In the genomic region with DNA sequence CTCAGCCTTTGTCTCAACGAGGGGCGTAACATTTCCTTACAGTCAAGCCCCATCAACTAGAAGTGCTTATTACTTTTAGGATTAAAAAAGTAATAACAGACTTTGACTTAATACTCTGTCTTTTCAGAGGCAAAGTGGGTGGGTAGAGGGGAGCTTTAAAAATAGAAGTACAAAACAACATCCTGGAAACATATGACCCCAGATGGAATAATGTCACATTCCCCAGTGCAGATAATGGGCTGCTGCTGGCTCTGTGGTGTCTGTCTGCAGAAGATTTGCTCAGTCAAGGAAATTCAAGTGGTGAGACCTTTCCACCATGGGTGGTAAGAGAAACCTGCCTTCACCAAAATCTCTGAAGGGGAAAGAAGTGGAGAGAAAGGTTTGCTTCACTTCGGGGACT, we compare ENCODE assay signal across 11 cellular contexts. TPM values are rescaled to one million over a fixed set of nuclear protein-coding genes. Genes with fewer than 3 reads are reported as not detected.
DNase-seq lines count a peak whose midpoint lies in the region; ATAC-seq and TF ChIP-seq lines count a peak whose summit lies in the region.
"Had no signal": no experiment of that assay in that cellular context is flagged by ENCODE, and none has a peak within 500 bp of the region (broad histone marks: within the 10 kb centered on the region; RNA-seq: fewer than 3 reads in every experiment).

No MANE protein-coding gene starts in this region.

- no peaks in the 10 kb centered on the region for H3K27me3 Mint-ChIP-seq in mesothelial cell of epicardium (ENCODE audit: low read depth)
- H3K27me3 Mint-ChIP-seq: activated CD8-positive, alpha-beta T cell treated with anti-CD3 and anti-CD28 coated beads for 36 hours; activated naive CD8-positive, alpha-beta T cell treated with anti-CD3 and anti-CD28 coated beads, Interleukin-2, amount 10 ng/mL, durations not matched to agents 7 days and 5 days had no signal

- peaks cover 61% of the 10 kb centered on the region for H3K4me1 ChIP-seq in suprapubic skin

- H3K36me3 Mint-ChIP-seq in mesothelial cell of epicardium, result peaks cover 11% of the 10 kb centered on the region

- no peaks in the 10 kb centered on the region for H3K27me3 ChIP-seq in suprapubic skin

- WGBS in suprapubic skin, result 65% methylated on average over 3 of the region's 3 CpGs

- H3K4me3 ChIP-seq in suprapubic skin, result no peak overlapping the region

- no peak for TF ChIP-seq EP300 in suprapubic skin (IDR thresholded peaks at IDR 0.05)

- peak overlapping the region; percentile 84 for H3K27ac Mint-ChIP-seq in mesothelial cell of epicardium
- H3K27ac Mint-ChIP-seq: activated CD8-positive, alpha-beta T cell treated with anti-CD3 and anti-CD28 coated beads for 36 hours; activated naive CD8-positive, alpha-beta T cell treated with anti-CD3 and anti-CD28 coated beads, Interleukin-2, amount 10 ng/mL, durations not matched to agents 7 days and 5 days had no signal

- ATAC-seq in activated CD4-positive, CD25-positive, alpha-beta regulatory T cell treated with anti-CD3 and anti-CD28 coated beads, Interleukin-2, amount 50 U/mL, for 24 hours, result no peak
- ATAC-seq in GM18498 (IDR thresholded peaks at IDR 0.05; ENCODE audit: unreplicated experiment), result no peak
- ATAC-seq: activated CD8-positive, alpha-beta T cell treated with anti-CD3 and anti-CD28 coated beads for 36 hours had no signal

- peak overlapping the region; percentile 91 for H3K27ac ChIP-seq in suprapubic skin

- H3K4me3 Mint-ChIP-seq in mesothelial cell of epicardium, result no peak overlapping the region
- H3K4me3 Mint-ChIP-seq: activated CD8-positive, alpha-beta T cell treated with anti-CD3 and anti-CD28 coated beads for 36 hours; activated naive CD8-positive, alpha-beta T cell treated with anti-CD3 and anti-CD28 coated beads, Interleukin-2, amount 10 ng/mL, durations not matched to agents 7 days and 5 days had no signal

- peaks cover 29% of the 10 kb centered on the region for H3K4me1 Mint-ChIP-seq in mesothelial cell of epicardium
- H3K4me1 Mint-ChIP-seq: activated naive CD8-positive, alpha-beta T cell treated with anti-CD3 and anti-CD28 coated beads, Interleukin-2, amount 10 ng/mL, durations not matched to agents 7 days and 5 days had no signal

- TF ChIP-seq CTCF in mesothelial cell of epicardium (IDR thresholded peaks at IDR 0.05; ENCODE audit: unreplicated experiment) (no peak), suprapubic skin (IDR thresholded peaks at IDR 0.05) (no peak)

- no peak for TF ChIP-seq POLR2A in suprapubic skin (IDR thresholded peaks at IDR 0.05)

- no peaks in the 10 kb centered on the region for H3K9me3 ChIP-seq in suprapubic skin

- DNase-seq in NCI-H1092 treated with DMSO at 0.1 percent for 48 hours (lab: John Stamatoyannopoulos, UW) (peak; percentile 67), NCI-H1092 (lab: John Stamatoyannopoulos, UW) (no peak), dermis microvascular lymphatic vessel endothelial cell (ENCODE audit: low read depth in 2 of 2) (peak; percentile 56 to 61), mesothelial cell of epicardium (ENCODE audit: low spot score in 2 of 2, unreplicated experiment in 2 of 2) (no peak), suprapubic skin (ENCODE audit: low spot score in 2 of 2) (no peak), amygdala (lab: John Stamatoyannopoulos, UW) (no peak)
- DNase-seq: activated CD8-positive, alpha-beta T cell treated with anti-CD3 and anti-CD28 coated beads for 36 hours; activated naive CD8-positive, alpha-beta T cell treated with anti-CD3 and anti-CD28 coated beads, Interleukin-2, amount 10 ng/mL, durations not matched to agents 7 days and 5 days; MM.1S had no signal

- peaks cover 30% of the 10 kb centered on the region for H3K36me3 ChIP-seq in suprapubic skin

- H3K9me3 Mint-ChIP-seq in mesothelial cell of epicardium, result no peaks in the 10 kb centered on the region
- H3K9me3 Mint-ChIP-seq: activated CD8-positive, alpha-beta T cell treated with anti-CD3 and anti-CD28 coated beads for 36 hours; activated naive CD8-positive, alpha-beta T cell treated with anti-CD3 and anti-CD28 coated beads, Interleukin-2, amount 10 ng/mL, durations not matched to agents 7 days and 5 days had no signal

RNA-seq across cellular contexts. Expression of a gene that starts 36.2 kb away (rescaled TPM):
- total RNA-seq in dermis microvascular lymphatic vessel endothelial cell (29.0 and 31.5 TPM in 2 replicates), mesothelial cell of epicardium (29.2 to 34.8 TPM (median 33.8 TPM) in 3 replicates), suprapubic skin (10 to 100 TPM; 27.9 to 39.8 (median 31.8) TPM)

Comparison
In these comparisons a context has a peak if more than half of its experiments do, and no peak if none do; other contexts are left out.
1. DNase-seq: peak in NCI-H1092 treated with DMSO at 0.1 percent for 48 hours (single experiment) and dermis microvascular lymphatic vessel endothelial cell (2 of 2); none in NCI-H1092 (single experiment), mesothelial cell of epicardium (0 of 2), suprapubic skin (0 of 2) and amygdala (0 of 56).